Comparison of ENCODE assay signal across 18 cellular contexts in the genomic region with DNA sequence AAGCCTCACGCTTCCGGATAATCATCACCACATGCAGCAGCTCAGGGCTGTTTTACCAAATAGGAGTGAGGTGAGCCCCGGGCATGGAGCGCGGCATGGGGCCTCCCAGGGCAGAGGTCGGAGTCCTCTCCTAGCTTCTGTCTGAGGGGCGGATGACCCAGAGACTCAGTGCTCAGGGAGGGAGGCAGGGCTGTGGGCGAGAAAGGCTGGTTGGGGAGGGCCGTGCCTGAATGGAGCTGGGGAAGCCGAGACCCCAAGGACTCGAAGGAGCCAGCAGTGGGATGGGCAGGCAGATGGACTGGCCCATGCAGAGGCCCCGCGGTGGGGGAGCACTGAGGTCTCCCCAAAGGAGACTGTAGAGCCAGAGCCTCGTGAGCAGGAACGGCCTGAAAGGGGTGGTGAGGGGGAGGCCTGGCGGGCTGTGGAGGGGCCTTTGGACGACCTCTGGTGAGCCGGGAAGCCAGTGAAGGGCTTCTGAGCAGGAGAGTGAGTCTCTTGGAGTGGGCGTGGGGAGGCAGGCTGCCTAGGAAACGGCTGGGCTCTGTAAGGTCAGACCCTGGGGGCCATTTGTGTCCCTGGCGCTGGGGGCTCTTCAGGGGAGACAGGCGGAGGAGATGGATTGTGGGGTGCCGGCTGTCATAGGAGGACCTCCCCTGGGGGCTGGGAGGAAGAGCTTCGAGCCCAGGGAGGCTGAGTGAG. TPM values are rescaled to one million over a fixed set of nuclear protein-coding genes. Genes with fewer than 3 reads are reported as not detected.
DNase-seq lines count a peak whose midpoint lies in the region; ATAC-seq lines count a peak whose summit lies in the region.
"Had no signal": no experiment of that assay in that cellular context is flagged by ENCODE, and none has a peak within 500 bp of the region (broad histone marks: within the 10 kb centered on the region; RNA-seq: fewer than 3 reads in every experiment).

No MANE protein-coding gene starts in this region.

- H4K12ac ChIP-seq in trophoblast cell (ENCODE audit: low read depth, low read length), result no peak overlapping the region

- H3K79me1 ChIP-seq in trophoblast cell (ENCODE audit: low read length), result no peaks in the 10 kb centered on the region

- no peak overlapping the region for H3K9ac ChIP-seq in trophoblast cell (ENCODE audit: low read length)
- H3K9ac ChIP-seq: GM23248 had no signal

- peak overlapping the region; percentile 3 for H2AK5ac ChIP-seq in trophoblast cell (ENCODE audit: low read length)

- peak; percentile 52 for ATAC-seq in left lobe of liver

- no peak overlapping the region for H3K14ac ChIP-seq in trophoblast cell (ENCODE audit: low read length)

- H4K91ac ChIP-seq in trophoblast cell (ENCODE audit: low read depth, low read length), result no peak overlapping the region

- DNase-seq in HuH-7 (ENCODE audit: low spot score), result peak; percentile 45
- peak; percentile 69 for DNase-seq in left lobe of liver (ENCODE audit: low spot score)
- no peak for DNase-seq in trophoblast cell
- DNase-seq in substantia nigra (lab: John Stamatoyannopoulos, UW), result no peak
- no peak for DNase-seq in UCSD-AML1 (lab: John Stamatoyannopoulos, UW; ENCODE audit: unreplicated experiment)
- no peak for DNase-seq in germinal center (ENCODE audit: low spot score)
- DNase-seq: GDM1; mesenchymal stem cell; NCI-H2081 treated with DMSO at 0.1 percent for 48 hours; NCI-H345; NCI-H748 treated with DMSO at 0.1 percent for 48 hours; stimulated activated CD4-positive, alpha-beta T cell treated with anti-CD3 and anti-CD28 coated beads, Interleukin-4, amount 100 ng/mL, for 4 hours; stimulated activated naive CD4-positive, alpha-beta T cell had no signal

- H2BK120ac ChIP-seq in trophoblast cell (ENCODE audit: insufficient read depth, low read length, poor library complexity), result no peak overlapping the region

- no peak overlapping the region for H3K4ac ChIP-seq in trophoblast cell (ENCODE audit: low read depth, low read length)

- no CpG with 5 or more reads among the region's 24 CpGs for WGBS in trophoblast cell (ENCODE audit: extremely low coverage, insufficient coverage, insufficient read length)

- no peaks in the 10 kb centered on the region for H3K27me3 ChIP-seq in trophoblast cell (ENCODE audit: insufficient read depth, low read length)
- H3K27me3 ChIP-seq: ovary had no signal

- H3K27ac ChIP-seq in trophoblast cell (ENCODE audit: low read depth, low read length) (no peak overlapping the region), substantia nigra (ENCODE audit: low read depth, low read length, poor library complexity, severe bottlenecking) (no peak overlapping the region)
- H3K27ac ChIP-seq: ascending aorta, GM23248, ovary, RWPE1, SK-N-MC had no signal

- peaks cover 5% of the 10 kb centered on the region for H3K9me3 ChIP-seq in trophoblast cell (ENCODE audit: insufficient read depth, low read depth, low read length)
- H3K9me3 ChIP-seq: ascending aorta, ovary had no signal

- H2BK5ac ChIP-seq in trophoblast cell (ENCODE audit: low read depth, low read length, poor library complexity), result no peak overlapping the region

- no peak overlapping the region for H3K18ac ChIP-seq in trophoblast cell (ENCODE audit: low read length)

- H3K79me2 ChIP-seq in trophoblast cell (ENCODE audit: control insufficient read depth, insufficient read depth, low read length, poor library complexity), result no peaks in the 10 kb centered on the region

- H2AFZ ChIP-seq in trophoblast cell (ENCODE audit: insufficient read depth, low read length, poor library complexity), result no peak overlapping the region
- H2AFZ ChIP-seq: GM23248 had no signal

- no peak overlapping the region for H4K8ac ChIP-seq in trophoblast cell (ENCODE audit: low read depth, low read length)

- no peak overlapping the region for H3K4me3 ChIP-seq in trophoblast cell (ENCODE audit: low read depth, low read length)
- H3K4me3 ChIP-seq: ascending aorta, GM23248, ovary, SK-N-MC had no signal

- H2BK12ac ChIP-seq in trophoblast cell (ENCODE audit: low read length), result no peak overlapping the region

- no peaks in the 10 kb centered on the region for H3K36me3 ChIP-seq in trophoblast cell (ENCODE audit: control insufficient read depth in 1 of 2, insufficient read depth in 2 of 2, low read length in 2 of 2)
- H3K36me3 ChIP-seq: ascending aorta, ovary had no signal

- H3K4me2 ChIP-seq in trophoblast cell (ENCODE audit: low read length), result no peak overlapping the region

- peaks cover 3 to 5% of the 10 kb centered on the region in 2 experiments for H3K4me1 ChIP-seq in trophoblast cell (ENCODE audit: control insufficient read depth in 1 of 2, insufficient read depth in 2 of 2, low read length in 2 of 2)
- H3K4me1 ChIP-seq: ascending aorta had no signal

- H3K23ac ChIP-seq in trophoblast cell (ENCODE audit: low read length), result no peak overlapping the region

RNA-seq across cellular contexts. Expression of a gene that starts 24.6 kb away (rescaled TPM):
- total RNA-seq in left lobe of liver, result 10.6 TPM
- polyA plus RNA-seq in trophoblast cell (2013), result 4.0 TPM in 2 replicates
- total RNA-seq: GM23248 had no signal

RNA-seq across cellular contexts. Expression of a gene that starts 39.8 kb away (rescaled TPM):
- total RNA-seq in left lobe of liver, result 25.9 TPM
- polyA plus RNA-seq in trophoblast cell (2013), result 43.0 and 44.0 TPM in 2 replicates

RNA-seq across cellular contexts. Expression of a gene that starts 54.9 kb away (rescaled TPM):
- 85.2 TPM for total RNA-seq in left lobe of liver
- 13.6 and 13.8 TPM in 2 replicates for polyA plus RNA-seq in trophoblast cell (2013)

RNA-seq across cellular contexts. Expression of a gene that starts 56.1 kb away (rescaled TPM):
- total RNA-seq in left lobe of liver, result not detected
- polyA plus RNA-seq in trophoblast cell (2013), result 0.14 and 0.25 TPM in 2 replicates
- total RNA-seq: ascending aorta, GM23248 had no signal
- polyA plus RNA-seq: GM23248 had no signal

Comparison
In these comparisons a context has a peak if more than half of its experiments do, and no peak if none do; other contexts are left out.
1. DNase-seq: peak in HuH-7 (single experiment) and left lobe of liver (single experiment); none in trophoblast cell (0 of 2), substantia nigra (0 of 49), UCSD-AML1 (single experiment) and germinal center (single experiment).